ENCODE assay signal across 8 cellular contexts in genomic region chr7:2555121-2556052, GRCh38. TPM values are rescaled to one million over a fixed set of nuclear protein-coding genes. Genes with fewer than 3 reads are reported as not detected.
DNase-seq lines count a peak whose midpoint lies in the region; TF ChIP-seq lines count a peak whose summit lies in the region.

TSS of gene BRAT1 (minus strand) at chr7:2555524. CDS start at chr7:2554431, 1,093 bp downstream.

- peak within 1 kb of the TSS; percentile 85 for H3K4me3 ChIP-seq in HAP-1
- peak within 1 kb of the TSS; percentile 86 for H3K4me3 ChIP-seq in MM.1S (ENCODE audit: low read length)
- peak within 1 kb of the TSS; percentile 77 to 78 for H3K4me3 ChIP-seq in foreskin fibroblast (ENCODE audit: low read depth in 1 of 2, low read length in 2 of 2)
- H3K4me3 ChIP-seq in neural progenitor cell = peak within 1 kb of the TSS; percentile 93

- no peaks in the 10 kb centered on the region for H3K9me2 ChIP-seq in MM.1S (replicated peaks; ENCODE audit: insufficient read depth, low read length)

- H3K27me3 ChIP-seq in HAP-1 (ENCODE audit: low read depth) (no peaks in the 10 kb centered on the region), MM.1S (replicated peaks; ENCODE audit: insufficient read depth, low read length) (no peaks in the 10 kb centered on the region), neural progenitor cell (no peaks in the 10 kb centered on the region)

- H3K27ac ChIP-seq in MM.1S (ENCODE audit: low read length) (peak within 1 kb of the TSS; percentile 99), neural progenitor cell (peak within 1 kb of the TSS; percentile 100)

- H4K20me1 ChIP-seq in MM.1S (ENCODE audit: insufficient read depth, low read length) = no peaks in the 10 kb centered on the region
- H4K20me1 ChIP-seq in neural progenitor cell (ENCODE audit: low read depth) = peaks cover 19% of the 10 kb centered on the region

- H3K27ac Mint-ChIP-seq in neural progenitor cell = peak within 1 kb of the TSS; percentile 97

- peaks cover 29% of the 10 kb centered on the region for H3K4me1 Mint-ChIP-seq in neural progenitor cell

- H3K9me3 ChIP-seq in HAP-1 (no peaks in the 10 kb centered on the region), MM.1S (replicated peaks; ENCODE audit: insufficient read depth, low read length) (no peaks in the 10 kb centered on the region), neural progenitor cell (ENCODE audit: low read depth) (no peaks in the 10 kb centered on the region)

- H3F3A ChIP-seq in MM.1S (ENCODE audit: insufficient read depth, low read length) (peaks cover 15% of the 10 kb centered on the region; the same call in 1 of the 2 replicates), neural progenitor cell (ENCODE audit: low read depth) (peaks cover 43% of the 10 kb centered on the region)

- H3K36me3 ChIP-seq in HAP-1 (replicated peaks) (peaks cover 6% of the 10 kb centered on the region), MM.1S (replicated peaks; ENCODE audit: insufficient read depth, low read length) (no peaks in the 10 kb centered on the region), neural progenitor cell (no peaks in the 10 kb centered on the region)

- peak within 1 kb of the TSS; percentile 100 for H3K9ac ChIP-seq in MM.1S (ENCODE audit: low read length)
- peak within 1 kb of the TSS; percentile 97 for H3K9ac ChIP-seq in neural progenitor cell

- H3K4me2 ChIP-seq in MM.1S (ENCODE audit: low read depth, low read length) = peak within 1 kb of the TSS; percentile 81
- peak within 1 kb of the TSS; percentile 94 for H3K4me2 ChIP-seq in neural progenitor cell

- H3K36me3 Mint-ChIP-seq in neural progenitor cell = peaks cover 14% of the 10 kb centered on the region

- H2AFZ ChIP-seq in MM.1S (ENCODE audit: low read length) (peak within 1 kb of the TSS; percentile 98), neural progenitor cell (replicated peaks) (peak within 1 kb of the TSS; percentile 100)

- H3K27me3 Mint-ChIP-seq in neural progenitor cell (ENCODE audit: insufficient read depth, low read depth) = peaks cover 8% of the 10 kb centered on the region

- no peaks in the 10 kb centered on the region for H3K9me3 Mint-ChIP-seq in neural progenitor cell

- in situ Hi-C loops in HAP-1 (cut with MboI; ENCODE audit: low sequenced_read_pairs) = no loop called here

- H3K4me1 ChIP-seq in HAP-1 = peaks cover 7% of the 10 kb centered on the region; the same call in 1 of the 2 replicates
- peaks cover 18% of the 10 kb centered on the region for H3K4me1 ChIP-seq in MM.1S (ENCODE audit: low read length)
- H3K4me1 ChIP-seq in neural progenitor cell = peaks cover 9% of the 10 kb centered on the region

- TF ChIP-seq CTCF in MM.1S (IDR thresholded peaks at IDR 0.05; ENCODE audit: low read length) (no peak), foreskin fibroblast (IDR thresholded peaks at IDR 0.05; ENCODE audit: low read depth, low read length) (peak; percentile 36), neural progenitor cell (IDR thresholded peaks at IDR 0.05) (peak; percentile 58)

- H3K4me3 Mint-ChIP-seq in neural progenitor cell = peak within 1 kb of the TSS; percentile 91

- DNase-seq in GDM1 (lab: John Stamatoyannopoulos, UW) (peak; percentile 85), HAP-1 (ENCODE audit: low spot score in 2 of 2) (peak; percentile 96 to 100), MM.1S (peak; percentile 95), SIG-M5 (lab: John Stamatoyannopoulos, UW) (peak; percentile 68), activated gamma-delta T cell treated with Interleukin-2 at 50 U/mL for 16 hours (peak; percentile 97), foreskin fibroblast (peak; percentile 92 to 97), neural progenitor cell (ENCODE audit: low spot score) (peak; percentile 99), stromal cell of bone marrow (ENCODE audit: low read depth) (peak; percentile 78)

- H3K79me2 ChIP-seq in MM.1S (ENCODE audit: low read length) = peaks cover 36% of the 10 kb centered on the region
- peaks cover 48% of the 10 kb centered on the region for H3K79me2 ChIP-seq in neural progenitor cell (ENCODE audit: low read depth)

RNA-seq across cellular contexts. Expression of gene BRAT1, which starts in this region (rescaled TPM):
- total RNA-seq in neural progenitor cell (ENCODE audit: low replicate concordance) = 9.3 and 52.2 TPM in 2 replicates

Comparison
In these comparisons a context has a peak if more than half of its experiments do, and no peak if none do; other contexts are left out.
1. Peak in every context shown above with its lines: DNase-seq, H3K4me3 ChIP-seq and H3K27ac ChIP-seq.